ENCODE assay signal across 3 cellular contexts in the genomic region with DNA sequence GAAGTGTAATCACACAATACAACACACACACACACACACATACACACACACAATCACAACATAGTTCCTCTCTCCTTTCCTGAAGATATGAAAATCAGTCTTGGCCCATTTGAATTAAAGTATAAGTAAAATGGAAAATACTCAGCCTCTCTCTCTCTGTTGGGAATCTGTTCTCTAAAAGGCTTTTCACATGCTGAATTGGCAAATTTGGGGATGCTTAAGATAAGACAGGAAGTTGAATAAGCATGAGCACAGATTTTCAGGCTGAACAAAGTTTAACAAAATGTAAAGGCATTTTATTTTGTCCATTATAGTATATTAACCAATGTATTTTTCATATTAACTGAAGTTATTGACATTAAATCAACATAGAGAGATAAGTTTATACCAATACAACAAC.
A peak's percentile ranks its signal among the peaks of the same experiment; 100 is the strongest.
TF ChIP-seq lines count a peak whose summit lies in the region.

No MANE protein-coding gene starts in this region.

TF ChIP-seq in IMR-90, 13 proteins besides CTCF, POLR2A, EP300 and RAD21:
- TF ChIP-seq MXI1 (IDR thresholded peaks at IDR 0.05; ENCODE audit: borderline replicate concordance, low read depth, low read length) = no peak
- TF ChIP-seq CEBPB (IDR thresholded peaks at IDR 0.05; ENCODE audit: low read depth, low read length) = no peak
- peak; percentile 59; the same call in 1 of the 2 replicates for TF ChIP-seq MAFK (IDR thresholded peaks at IDR 0.05; ENCODE audit: low read depth, low read length)
- TF ChIP-seq MAZ (IDR thresholded peaks at IDR 0.05; ENCODE audit: borderline replicate concordance, low read depth, low read length) = no peak

TF ChIP-seq in H1, 55 proteins besides CTCF, POLR2A, EP300 and RAD21:
- TF ChIP-seq MAFK (IDR thresholded peaks at IDR 0.05; ENCODE audit: low read depth, low read length) (peak; percentile 31; the same call in 1 of the 2 replicates), CBX5 (IDR thresholded peaks at IDR 0.05; ENCODE audit: low read depth, low read length) (no peak)

TF ChIP-seq in HepG2, 621 proteins besides CTCF, POLR2A, EP300 and RAD21:
- no peak for TF ChIP-seq ZNF780A (CRISPR knock-in tag; IDR thresholded peaks at IDR 0.05)
- TF ChIP-seq MAFK (conservative IDR thresholded peaks at IDR 0.05 in 1 of 2, IDR thresholded peaks at IDR 0.05 in 1 of 2; ENCODE audit: low read length in 2 of 2) = peak; percentile 51 to 64; a peak in 3 of 4 replicates
- no peak for TF ChIP-seq NCOA2 (CRISPR knock-in tag; IDR thresholded peaks at IDR 0.05)
- TF ChIP-seq, protein P1, sequence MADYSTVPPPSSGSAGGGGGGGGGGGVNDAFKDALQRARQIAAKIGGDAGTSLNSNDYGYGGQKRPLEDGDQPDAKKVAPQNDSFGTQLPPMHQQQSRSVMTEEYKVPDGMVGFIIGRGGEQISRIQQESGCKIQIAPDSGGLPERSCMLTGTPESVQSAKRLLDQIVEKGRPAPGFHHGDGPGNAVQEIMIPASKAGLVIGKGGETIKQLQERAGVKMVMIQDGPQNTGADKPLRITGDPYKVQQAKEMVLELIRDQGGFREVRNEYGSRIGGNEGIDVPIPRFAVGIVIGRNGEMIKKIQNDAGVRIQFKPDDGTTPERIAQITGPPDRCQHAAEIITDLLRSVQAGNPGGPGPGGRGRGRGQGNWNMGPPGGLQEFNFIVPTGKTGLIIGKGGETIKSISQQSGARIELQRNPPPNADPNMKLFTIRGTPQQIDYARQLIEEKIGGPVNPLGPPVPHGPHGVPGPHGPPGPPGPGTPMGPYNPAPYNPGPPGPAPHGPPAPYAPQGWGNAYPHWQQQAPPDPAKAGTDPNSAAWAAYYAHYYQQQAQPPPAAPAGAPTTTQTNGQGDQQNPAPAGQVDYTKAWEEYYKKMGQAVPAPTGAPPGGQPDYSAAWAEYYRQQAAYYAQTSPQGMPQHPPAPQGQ (CRISPR knock-in tag; IDR thresholded peaks at IDR 0.05; ENCODE audit: borderline replicate concordance) = no peak
- TF ChIP-seq MAFF (IDR thresholded peaks at IDR 0.05; ENCODE audit: low read depth, low read length) = peak; percentile 57
- TF ChIP-seq ZNF724P (CRISPR knock-in tag; IDR thresholded peaks at IDR 0.05; ENCODE audit: borderline replicate concordance) = no peak
